ENCODE assay signal across 19 cellular contexts in the genomic region with DNA sequence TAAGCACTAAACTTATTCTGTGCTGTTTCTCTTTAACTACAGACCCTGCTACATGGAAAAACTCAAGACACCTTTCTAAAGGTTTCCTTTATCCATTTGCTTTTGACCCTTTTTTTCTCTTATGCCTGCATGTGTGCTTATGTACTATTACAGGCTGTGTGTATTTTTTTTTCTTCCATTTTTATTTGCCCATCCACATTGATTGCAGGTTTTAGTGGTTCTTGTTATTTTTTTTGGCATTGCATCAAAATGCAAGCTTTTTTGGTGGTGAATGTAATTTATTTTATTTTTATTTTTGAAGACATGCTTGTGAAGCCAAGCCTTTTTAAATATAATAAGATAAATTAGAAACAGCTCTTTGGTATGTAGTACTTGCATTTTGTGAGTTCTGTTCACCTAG.
"Had no signal": no experiment of that assay in that cellular context is flagged by ENCODE, and none has a peak within 500 bp of the region (broad histone marks: within the 10 kb centered on the region; RNA-seq: fewer than 3 reads in every experiment).

No MANE protein-coding gene starts in this region.

- ATAC-seq: Panc1 had no signal

- DNase-seq: Karpas-422; KG1; MG63; NCI-H1092; NCI-H1105 treated with DMSO at 0.1 percent for 48 hours; NCI-H1417 treated with DMSO at 0.1 percent for 48 hours; NCI-H146; NCI-H1694 treated with DMSO at 0.1 percent for 48 hours; NCI-H1930; NCI-H2107; NCI-H2227 treated with DMSO at 0.1 percent for 48 hours; NCI-H524; NCI-H526 treated with DMSO at 0.1 percent for 48 hours; NCI-H748 treated with DMSO at 0.1 percent for 48 hours; NK-92 treated with Interleukin-12 subunit alpha and Interleukin-12 subunit beta, amount 100 ng/mL, for 24 hours; PC-3; SHP77; SK-N-SH had no signal
